ENCODE assay signal across 8 cellular contexts in genomic region chr2:112765251-112765650, GRCh38. TPM values are rescaled to one million over a fixed set of nuclear protein-coding genes. Genes with fewer than 3 reads are reported as not detected.
A peak's percentile ranks its signal among the peaks of the same experiment; 100 is the strongest.
DNase-seq lines count a peak whose midpoint lies in the region; ATAC-seq, FAIRE-seq and TF ChIP-seq lines count a peak whose summit lies in the region.

No MANE protein-coding gene starts in this region.

- peaks cover 7% of the 10 kb centered on the region for H3K9me3 Mint-ChIP-seq in astrocyte (ENCODE audit: unreplicated experiment)

- peak overlapping the region; percentile 88 for H3K4me3 ChIP-seq in AG04450 (ENCODE audit: low read depth, low read length)
- peak overlapping the region; percentile 86 to 87 for H3K4me3 ChIP-seq in HCT116 (replicated peaks in 1 of 2; ENCODE audit: low read depth in 1 of 2, low read length in 2 of 2)
- H3K4me3 ChIP-seq in astrocyte (ENCODE audit: insufficient read depth, low read depth, low read length), result peak overlapping the region; percentile 87
- H3K4me3 ChIP-seq in mesendoderm (ENCODE audit: low read length), result no peak overlapping the region
- peak overlapping the region in 1 of 4 donors; percentile 74 for H3K4me3 ChIP-seq in adrenal gland

- H3K4me2 ChIP-seq in HCT116 (ENCODE audit: low read length) (peak overlapping the region; percentile 66), astrocyte (ENCODE audit: low read length) (peak overlapping the region; percentile 93), mesendoderm (ENCODE audit: low read length) (no peak overlapping the region)

- H3K27ac Mint-ChIP-seq in astrocyte (ENCODE audit: unreplicated experiment), result no peak overlapping the region

- no peak for TF ChIP-seq POLR2A in HCT116 (IDR thresholded peaks at IDR 0.05; ENCODE audit: borderline replicate concordance, extremely low read depth, insufficient read depth, insufficient read length)
- no peak for TF ChIP-seq POLR2A in adrenal gland (IDR thresholded peaks at IDR 0.05)

- no peaks in the 10 kb centered on the region; the same call in 1 of the 2 replicates for H3K9me3 ChIP-seq in AG04450 (ENCODE audit: control insufficient read depth, insufficient read depth, low read length)
- H3K9me3 ChIP-seq in HCT116 (ENCODE audit: control insufficient read depth in 1 of 2, insufficient read depth in 1 of 2, low read depth in 1 of 2, low read length in 2 of 2), result no peaks in the 10 kb centered on the region
- H3K9me3 ChIP-seq in astrocyte (ENCODE audit: insufficient read depth, low read depth, low read length), result no peaks in the 10 kb centered on the region
- no peaks in the 10 kb centered on the region for H3K9me3 ChIP-seq in adrenal gland (replicated peaks in 1 of 3)

- H3K9me2 ChIP-seq in HCT116 (ENCODE audit: insufficient read depth), result no peaks in the 10 kb centered on the region

- no peak overlapping the region for H2BK120ac ChIP-seq in mesendoderm (ENCODE audit: low read depth, low read length)

- H2AK5ac ChIP-seq in mesendoderm (ENCODE audit: low read length), result no peak overlapping the region

- peak overlapping the region; percentile 95 for H3K4me3 Mint-ChIP-seq in astrocyte (ENCODE audit: unreplicated experiment)

- H2BK15ac ChIP-seq in mesendoderm (replicated peaks; ENCODE audit: low read depth), result no peak overlapping the region

- no peaks in the 10 kb centered on the region for H3K27me3 ChIP-seq in AG04450 (ENCODE audit: control insufficient read depth, insufficient read depth, low read length)
- no peaks in the 10 kb centered on the region for H3K27me3 ChIP-seq in HCT116 (ENCODE audit: insufficient read depth, low read length)
- H3K27me3 ChIP-seq in astrocyte (ENCODE audit: insufficient read depth, low read length), result no peaks in the 10 kb centered on the region
- H3K27me3 ChIP-seq in mesendoderm (ENCODE audit: insufficient read depth, low read length, poor library complexity), result no peaks in the 10 kb centered on the region
- no peaks in the 10 kb centered on the region for H3K27me3 ChIP-seq in adrenal gland

- no peak for FAIRE-seq in astrocyte (lab: Jason Lieb, UNC)

- peak overlapping the region; percentile 78 for H3K56ac ChIP-seq in mesendoderm (ENCODE audit: low read length)

- H3K18ac ChIP-seq in mesendoderm (ENCODE audit: low read length), result no peak overlapping the region

- H3K79me2 ChIP-seq in HCT116 (ENCODE audit: insufficient read depth, low read length), result peaks cover 29% of the 10 kb centered on the region
- H3K79me2 ChIP-seq in astrocyte (ENCODE audit: insufficient read depth, low read length), result peaks cover 30% of the 10 kb centered on the region
- H3K79me2 ChIP-seq in mesendoderm (ENCODE audit: control insufficient read depth, insufficient read depth, low read length), result peaks cover 9% of the 10 kb centered on the region

- peaks cover 2% of the 10 kb centered on the region for H3K4me1 Mint-ChIP-seq in astrocyte (ENCODE audit: low read depth, unreplicated experiment)

- H4K20me1 ChIP-seq in HCT116 (ENCODE audit: insufficient read depth) (no peaks in the 10 kb centered on the region; the same call in 1 of the 2 replicates), astrocyte (ENCODE audit: insufficient read depth, low read length) (no peaks in the 10 kb centered on the region)

- no peak for ATAC-seq in HCT116
- no peak for ATAC-seq in activated CD4-positive, CD25-positive, alpha-beta regulatory T cell treated with anti-CD3 and anti-CD28 coated beads, Interleukin-2, amount 50 U/mL, for 24 hours

- no peaks in the 10 kb centered on the region for H3K36me3 Mint-ChIP-seq in astrocyte (ENCODE audit: low read depth, unreplicated experiment)

- no peak overlapping the region for H2BK5ac ChIP-seq in mesendoderm (ENCODE audit: low read length)

- RAD21 ChIA-PET in HCT116 (lab: Charles Lee; ENCODE audit: low non-redundant PET in 1 of 2, low total read pairs in 2 of 2, uncharacterized antibody in 2 of 2, unreplicated experiment in 2 of 2), result no interaction called here

- H3K27ac ChIP-seq in AG04450 (ENCODE audit: low read depth, low read length), result peak overlapping the region; percentile 25
- peak overlapping the region; percentile 28; the same call in 1 of the 2 replicates for H3K27ac ChIP-seq in HCT116 (ENCODE audit: low read depth, low read length)
- H3K27ac ChIP-seq in astrocyte (ENCODE audit: low read depth, low read length), result peak overlapping the region; percentile 82
- H3K27ac ChIP-seq in mesendoderm (ENCODE audit: low read depth, low read length), result no peak overlapping the region
- no peak overlapping the region for H3K27ac ChIP-seq in adrenal gland

- no peak overlapping the region for H4K8ac ChIP-seq in mesendoderm (ENCODE audit: low read depth, low read length)

- BruUV-seq in HCT116 (replicated peaks; lab: Mats Ljungman, UMichigan), result TSS peak; percentile 68

- peak overlapping the region; percentile 84 for H3K9ac ChIP-seq in HCT116 (ENCODE audit: low read length)
- peak overlapping the region; percentile 65 for H3K9ac ChIP-seq in astrocyte (ENCODE audit: low read length)
- H3K9ac ChIP-seq in mesendoderm (ENCODE audit: low read length), result no peak overlapping the region

- no CpG with 5 or more reads among the region's 4 CpGs for WGBS in mesendoderm (ENCODE audit: extremely low coverage, insufficient coverage, low lambda C conversion rate)
- WGBS in adrenal gland, 4 donors, result 51 to 63% (median 57%) methylated on average over 4 of the region's 4 CpGs

- no peak for TF ChIP-seq RAD21 in HCT116 (IDR thresholded peaks at IDR 0.05; ENCODE audit: low read depth)

- H4K5ac ChIP-seq in mesendoderm (ENCODE audit: low read length), result no peak overlapping the region

- DNase-seq in AG04450 (ENCODE audit: low read depth, low spot score) (no peak), HCT116 (ENCODE audit: low read depth, low spot score) (no peak), astrocyte (ENCODE audit: low read depth) (no peak), mesendoderm (no peak), inferior parietal cortex (ENCODE audit: extremely low spot score) (no peak), adrenal gland (no peak)
- no peak for DNase-seq in effector CD8-positive, alpha-beta T cell (lab: John Stamatoyannopoulos, UW)

- H3K79me1 ChIP-seq in mesendoderm (ENCODE audit: low read length), result peaks cover 10% of the 10 kb centered on the region

- H3K27me3 Mint-ChIP-seq in astrocyte (ENCODE audit: low read depth, unreplicated experiment), result peaks cover 5% of the 10 kb centered on the region

- intact Hi-C loops in HCT116 (cut with micrococcal nuclease) (no loop called here), adrenal gland (cut with DNase I) (no loop called here)

- POLR2A ChIA-PET in AG04450 (lab: Yijun Ruan, JAX) (no interaction called here), HCT116 (lab: Charles Lee) (no interaction called here)

- CTCF ChIA-PET in AG04450 (lab: Charles Lee) (interaction anchor here (0.6 kb wide), 1 partner anchor 16 kb away, joined by 3 read pairs; no protein-coding TSS in a partner anchor), HCT116 (lab: Charles Lee) (interaction anchor here (1.0 to 1.4 kb wide), 3 partner anchors 13 to 194 kb away, joined by 3 read pairs; no protein-coding TSS in a partner anchor)

- peaks cover 2 to 22% of the 10 kb centered on the region in 2 experiments; a peak in 2 of 4 replicates for H3K4me1 ChIP-seq in HCT116 (ENCODE audit: control insufficient read depth in 1 of 2, insufficient read depth in 2 of 2, low read length in 2 of 2)
- no peaks in the 10 kb centered on the region for H3K4me1 ChIP-seq in astrocyte (ENCODE audit: insufficient read depth, low read length)
- H3K4me1 ChIP-seq in mesendoderm (ENCODE audit: control insufficient read depth, low read depth, low read length), result peaks cover 4% of the 10 kb centered on the region
- H3K4me1 ChIP-seq in adrenal gland (replicated peaks in 1 of 2), result peaks cover 6 to 11% of the 10 kb centered on the region in 2 donors

- H2AFZ ChIP-seq in HCT116 (ENCODE audit: low read depth, low read length, poor library complexity, severe bottlenecking), result no peak overlapping the region
- H2AFZ ChIP-seq in astrocyte (ENCODE audit: low read depth, low read length), result peak overlapping the region; percentile 50

- TF ChIP-seq CTCF in AG04450 (IDR thresholded peaks at IDR 0.05; ENCODE audit: low read depth, low read length) (no peak), HCT116 (IDR thresholded peaks at IDR 0.05 in 2 of 3, conservative IDR thresholded peaks at IDR 0.05 in 1 of 3; ENCODE audit: borderline replicate concordance in 1 of 3, insufficient read depth in 1 of 3, low read depth in 2 of 3, low read length in 2 of 3) (no peak), astrocyte (IDR thresholded peaks at IDR 0.05; ENCODE audit: insufficient read depth, low read depth, low read length) (no peak), adrenal gland (IDR thresholded peaks at IDR 0.05) (no peak)

- H3K4ac ChIP-seq in mesendoderm (ENCODE audit: low read depth, low read length), result no peak overlapping the region

- no peak overlapping the region for H3K23ac ChIP-seq in mesendoderm (ENCODE audit: low read length)

- H3K36me3 ChIP-seq in HCT116 (ENCODE audit: control insufficient read depth in 1 of 2, insufficient read depth in 2 of 2, low read length in 2 of 2), result peaks cover 6 to 9% of the 10 kb centered on the region in 2 experiments; a peak in 3 of 4 replicates
- no peaks in the 10 kb centered on the region for H3K36me3 ChIP-seq in astrocyte (ENCODE audit: insufficient read depth, low read length)
- H3K36me3 ChIP-seq in mesendoderm (ENCODE audit: control insufficient read depth, insufficient read depth, low read length), result no peaks in the 10 kb centered on the region
- H3K36me3 ChIP-seq in adrenal gland (replicated peaks in 1 of 2), result no peaks in the 10 kb centered on the region

RNA-seq across cellular contexts. Expression of gene CKAP2L, which starts 0.8 kb away (rescaled TPM):
- 2.9 and 4.4 TPM in 2 replicates for polyA plus RNA-seq in AG04450 (2011; rRNA removed)
- 1.7 and 4.1 TPM in 2 replicates for polyA minus RNA-seq in AG04450 (2011; rRNA and poly(A)+ RNA removed)
- total RNA-seq in HCT116 (2021; ENCODE audit: unreplicated experiment), result 27.5 TPM
- polyA plus RNA-seq in HCT116 (2012), result 8.5 and 13.5 TPM in 2 replicates
- 0.96 and 2.1 TPM in 2 replicates for total RNA-seq in astrocyte
- polyA plus RNA-seq in mesendoderm (2013, experiment 1 of 2), result 18.4 TPM
- 17.9 TPM for polyA plus RNA-seq in mesendoderm (2013, experiment 2 of 2)
- 1 to 10 TPM in 3 of 8 donors, under 1 TPM in 4, not detected in 1; 0.35 to 1.3 (median 0.84) TPM for total RNA-seq in adrenal gland
- polyA plus RNA-seq in adrenal gland, result under 1 TPM in 2 of 3 donors, not detected in 1; 0.10 to 0.79 TPM

RNA-seq across cellular contexts. Expression of gene IL1A, which starts 19.0 kb away (rescaled TPM):
- polyA plus RNA-seq in AG04450 (2011; rRNA removed) (0.51 and 0.55 TPM in 2 replicates), adrenal gland (under 1 TPM in 1 of 3 donors, not detected in 2; 0.07 TPM)
- 0.14 and 0.26 TPM in 2 replicates for polyA minus RNA-seq in AG04450 (2011; rRNA and poly(A)+ RNA removed)
- total RNA-seq in HCT116 (2021; ENCODE audit: unreplicated experiment) (0.10 TPM), astrocyte (0.31 and 0.43 TPM in 2 replicates), adrenal gland (under 1 TPM in 1 of 8 donors, not detected in 7; 0.18 TPM)
- 0.17 and 0.19 TPM in 2 replicates for polyA plus RNA-seq in HCT116 (2012)
- polyA plus RNA-seq in mesendoderm (2013, experiment 1 of 2), result 0.53 TPM
- 0.59 TPM for polyA plus RNA-seq in mesendoderm (2013, experiment 2 of 2)

RNA-seq across cellular contexts. Expression of gene NT5DC4, which starts 44.4 kb away (rescaled TPM):
- polyA plus RNA-seq in AG04450 (2011; rRNA removed), result not detected in 2 replicates
- polyA minus RNA-seq in AG04450 (2011; rRNA and poly(A)+ RNA removed), result not detected in 2 replicates
- total RNA-seq in HCT116 (2021; ENCODE audit: unreplicated experiment), result 0.22 TPM
- 0.10 and 0.21 TPM in 2 replicates for polyA plus RNA-seq in HCT116 (2012)
- not detected in 2 replicates for total RNA-seq in astrocyte
- not detected for polyA plus RNA-seq in mesendoderm (2013, experiment 1 of 2)
- polyA plus RNA-seq in mesendoderm (2013, experiment 2 of 2), result 3.1 TPM
- total RNA-seq in adrenal gland, result under 1 TPM in 2 of 8 donors, not detected in 6; 0.22 to 0.24 TPM
- under 1 TPM in 1 of 3 donors, not detected in 2; 0.56 TPM for polyA plus RNA-seq in adrenal gland

Comparison
In these comparisons a context has a peak if more than half of its experiments do, and no peak if none do; other contexts are left out.
1. H3K27ac ChIP-seq: peak in AG04450 (single experiment), HCT116 (single experiment) and astrocyte (single experiment); none in mesendoderm (single experiment) and adrenal gland (0 of 5).